Comparison of ENCODE assay signal across 8 cellular contexts in genomic region chr14:32224731-32225377, GRCh38. TPM values are rescaled to one million over a fixed set of nuclear protein-coding genes. Genes with fewer than 3 reads are reported as not detected.
DNase-seq lines count a peak whose midpoint lies in the region; ATAC-seq and TF ChIP-seq lines count a peak whose summit lies in the region.

No MANE protein-coding gene starts in this region.

- no peaks in the 10 kb centered on the region for H3K36me3 Mint-ChIP-seq in osteocyte (ENCODE audit: unreplicated experiment)

- DNase-seq in DMS153 treated with DMSO at 0.1 percent for 48 hours (lab: John Stamatoyannopoulos, UW; ENCODE audit: unreplicated experiment) (peak; percentile 11), SHP77 (lab: John Stamatoyannopoulos, UW) (peak; percentile 64 to 83), fibroblast of peridontal ligament (ENCODE audit: extremely low read depth) (peak; percentile 54), osteocyte (ENCODE audit: extremely low spot score, unreplicated experiment) (no peak), SIG-M5 treated with dmso at 0.1 percent for 504 hours (lab: John Stamatoyannopoulos, UW; ENCODE audit: unreplicated experiment) (no peak)
- DNase-seq in effector CD8-positive, alpha-beta T cell (lab: John Stamatoyannopoulos, UW) = no peak
- DNase-seq in central memory CD4-positive, alpha-beta T cell = no peak

- H3K27ac Mint-ChIP-seq in osteocyte (ENCODE audit: unreplicated experiment) = peak overlapping the region; percentile 75

- no peak overlapping the region for H3K4me3 Mint-ChIP-seq in osteocyte (ENCODE audit: unreplicated experiment)

- peak; percentile 67 for ATAC-seq in HG03432 (IDR thresholded peaks at IDR 0.05; ENCODE audit: unreplicated experiment)

- H3K4me1 Mint-ChIP-seq in osteocyte (ENCODE audit: unreplicated experiment) = peaks cover 27% of the 10 kb centered on the region

- H3K27me3 Mint-ChIP-seq in osteocyte (ENCODE audit: unreplicated experiment) = no peaks in the 10 kb centered on the region

- H3K9me3 Mint-ChIP-seq in osteocyte (ENCODE audit: unreplicated experiment) = no peaks in the 10 kb centered on the region

- TF ChIP-seq CTCF in osteocyte (IDR thresholded peaks at IDR 0.05) = peak; percentile 49

RNA-seq across cellular contexts. Expression of gene RNU6-8, which starts 21.8 kb away (rescaled TPM):
- total RNA-seq in osteocyte = not detected in 2 replicates

RNA-seq across cellular contexts. Expression of gene RNU6-7, which starts 23.0 kb away (rescaled TPM):
- total RNA-seq in osteocyte = not detected in 2 replicates

Comparison
In these comparisons a context has a peak if more than half of its experiments do, and no peak if none do; other contexts are left out.
1. DNase-seq: peak in DMS153 treated with DMSO at 0.1 percent for 48 hours (single experiment), SHP77 (2 of 2) and fibroblast of peridontal ligament (single experiment); none in osteocyte (single experiment), effector CD8-positive, alpha-beta T cell (single experiment), central memory CD4-positive, alpha-beta T cell (single experiment) and SIG-M5 treated with dmso at 0.1 percent for 504 hours (single experiment).